ENCODE assay signal across 17 cellular contexts in the genomic region with DNA sequence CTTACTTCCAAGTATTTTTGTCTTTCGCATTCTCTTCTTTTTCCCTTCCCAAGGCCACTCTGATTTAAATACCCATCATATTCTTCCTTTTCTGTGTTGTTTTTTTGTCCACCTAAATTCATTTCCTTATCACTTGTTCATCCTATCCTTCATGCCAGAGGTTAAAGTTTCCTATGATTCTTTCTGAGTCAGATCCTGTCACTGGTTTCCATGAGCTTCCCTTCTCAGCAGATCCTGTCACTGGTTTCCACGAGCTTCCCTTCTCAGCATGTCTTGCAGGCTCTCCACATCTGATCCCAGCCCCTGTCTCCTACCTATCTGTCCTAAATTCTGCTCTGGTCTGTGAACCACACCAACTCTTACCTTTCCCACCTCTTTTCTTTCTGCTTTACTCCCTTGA.
DNase-seq lines count a peak whose midpoint lies in the region; ATAC-seq and TF ChIP-seq lines count a peak whose summit lies in the region.
"Had no signal": no experiment of that assay in that cellular context is flagged by ENCODE, and none has a peak within 500 bp of the region (broad histone marks: within the 10 kb centered on the region; RNA-seq: fewer than 3 reads in every experiment).

No MANE protein-coding gene starts in this region.

- no peaks in the 10 kb centered on the region for H3K27me3 ChIP-seq in foreskin keratinocyte
- H3K27me3 ChIP-seq: hepatocyte had no signal

- no peaks in the 10 kb centered on the region for H3K4me1 ChIP-seq in foreskin keratinocyte

- no peak for TF ChIP-seq CTCF in astrocyte of the spinal cord (IDR thresholded peaks at IDR 0.05; ENCODE audit: low read depth, low read length)
- TF ChIP-seq CTCF in foreskin keratinocyte (conservative IDR thresholded peaks at IDR 0.05), result no peak

- no peak for DNase-seq in activated naive CD8-positive, alpha-beta T cell treated with anti-CD3 and anti-CD28 coated beads for 36 hours
- peak; percentile 35 for DNase-seq in astrocyte of the spinal cord (ENCODE audit: low read depth, low spot score)
- DNase-seq in foreskin keratinocyte, result peak; percentile 2 to 37
- no peak for DNase-seq in stimulated activated naive B cell treated with anti-CD40 and anti-IgM and Interleukin-4, amounts not matched to agents 10 μg/mL and 1 μg/mL and 100 μg/mL, for 72 hours
- DNase-seq in OCI-M2 (lab: John Stamatoyannopoulos, UW; ENCODE audit: unreplicated experiment), result no peak
- no peak for DNase-seq in activated CD8-positive, alpha-beta memory T cell treated with anti-CD3 and anti-CD28 coated beads, Interleukin-2, amount 10 ng/mL, durations not matched to agents 7 days and 5 days
- no peak for DNase-seq in NCI-H146 treated with DMSO at 0.1 percent for 48 hours (lab: John Stamatoyannopoulos, UW; ENCODE audit: unreplicated experiment)
- DNase-seq: activated CD4-positive, alpha-beta T cell treated with anti-CD3 and anti-CD28 coated beads, Interleukin-2, amount 10 ng/mL, durations not matched to agents 24 days and 14 days; aorta; GOT3; NCI-H1105; T-helper 17 cell had no signal

- no peak overlapping the region for H3K4me3 ChIP-seq in astrocyte of the spinal cord (ENCODE audit: low read depth, low read length)
- H3K4me3 ChIP-seq: hepatocyte, K562 had no signal

- no peaks in the 10 kb centered on the region for H3K27me3 Mint-ChIP-seq in activated naive CD8-positive, alpha-beta T cell
- H3K27me3 Mint-ChIP-seq in activated naive CD8-positive, alpha-beta T cell treated with anti-CD3 and anti-CD28 coated beads for 36 hours, result no peaks in the 10 kb centered on the region
- no peaks in the 10 kb centered on the region for H3K27me3 Mint-ChIP-seq in stimulated activated naive B cell treated with anti-CD40 and anti-IgM and Interleukin-4, amounts not matched to agents 10 μg/mL and 1 μg/mL and 100 μg/mL, for 72 hours
- H3K27me3 Mint-ChIP-seq in activated CD8-positive, alpha-beta memory T cell treated with anti-CD3 and anti-CD28 coated beads, Interleukin-2, amount 10 ng/mL, durations not matched to agents 7 days and 5 days, result no peaks in the 10 kb centered on the region
- H3K27me3 Mint-ChIP-seq: activated CD4-positive, alpha-beta T cell treated with anti-CD3 and anti-CD28 coated beads, Interleukin-2, amount 10 ng/mL, durations not matched to agents 24 days and 14 days; T-helper 17 cell had no signal

- H3K27ac Mint-ChIP-seq in activated naive CD8-positive, alpha-beta T cell, result peak overlapping the region; percentile 12
- no peak overlapping the region for H3K27ac Mint-ChIP-seq in activated naive CD8-positive, alpha-beta T cell treated with anti-CD3 and anti-CD28 coated beads for 36 hours
- H3K27ac Mint-ChIP-seq in stimulated activated naive B cell treated with anti-CD40 and anti-IgM and Interleukin-4, amounts not matched to agents 10 μg/mL and 1 μg/mL and 100 μg/mL, for 72 hours, result peak overlapping the region; percentile 15
- H3K27ac Mint-ChIP-seq in activated CD8-positive, alpha-beta memory T cell treated with anti-CD3 and anti-CD28 coated beads, Interleukin-2, amount 10 ng/mL, durations not matched to agents 7 days and 5 days, result no peak overlapping the region
- H3K27ac Mint-ChIP-seq: activated CD4-positive, alpha-beta T cell treated with anti-CD3 and anti-CD28 coated beads, Interleukin-2, amount 10 ng/mL, durations not matched to agents 24 days and 14 days; nephron; T-helper 17 cell had no signal

- H3K4me3 Mint-ChIP-seq in activated naive CD8-positive, alpha-beta T cell, result no peak overlapping the region
- H3K4me3 Mint-ChIP-seq in activated naive CD8-positive, alpha-beta T cell treated with anti-CD3 and anti-CD28 coated beads for 36 hours, result no peak overlapping the region
- H3K4me3 Mint-ChIP-seq in stimulated activated naive B cell treated with anti-CD40 and anti-IgM and Interleukin-4, amounts not matched to agents 10 μg/mL and 1 μg/mL and 100 μg/mL, for 72 hours, result no peak overlapping the region
- H3K4me3 Mint-ChIP-seq in activated CD8-positive, alpha-beta memory T cell treated with anti-CD3 and anti-CD28 coated beads, Interleukin-2, amount 10 ng/mL, durations not matched to agents 7 days and 5 days, result no peak overlapping the region
- H3K4me3 Mint-ChIP-seq: activated CD4-positive, alpha-beta T cell treated with anti-CD3 and anti-CD28 coated beads, Interleukin-2, amount 10 ng/mL, durations not matched to agents 24 days and 14 days; nephron; T-helper 17 cell had no signal

- H3K4me1 Mint-ChIP-seq in activated naive CD8-positive, alpha-beta T cell (ENCODE audit: low read depth), result peaks cover 10% of the 10 kb centered on the region
- peaks cover 3% of the 10 kb centered on the region for H3K4me1 Mint-ChIP-seq in activated naive CD8-positive, alpha-beta T cell treated with anti-CD3 and anti-CD28 coated beads for 36 hours
- peaks cover 31 to 32% of the 10 kb centered on the region in 2 donors for H3K4me1 Mint-ChIP-seq in stimulated activated naive B cell treated with anti-CD40 and anti-IgM and Interleukin-4, amounts not matched to agents 10 μg/mL and 1 μg/mL and 100 μg/mL, for 72 hours
- no peaks in the 10 kb centered on the region for H3K4me1 Mint-ChIP-seq in activated CD8-positive, alpha-beta memory T cell treated with anti-CD3 and anti-CD28 coated beads, Interleukin-2, amount 10 ng/mL, durations not matched to agents 7 days and 5 days

- CTCF ChIA-PET in activated CD8-positive, alpha-beta memory T cell treated with anti-CD3 and anti-CD28 coated beads, Interleukin-2, amount 10 ng/mL, durations not matched to agents 7 days and 5 days (lab: Charles Lee), result no interaction called here

- in situ Hi-C loops in astrocyte of the spinal cord (cut with HindIII; ENCODE audit: low sequenced_read_pairs), result no loop called here

- peak; percentile 36 for ATAC-seq in foreskin keratinocyte
- ATAC-seq in stimulated activated naive B cell treated with anti-CD40 and anti-IgM and Interleukin-4, amounts not matched to agents 10 μg/mL and 1 μg/mL and 100 μg/mL, for 72 hours (replicated peaks), result no peak
- ATAC-seq in activated CD8-positive, alpha-beta memory T cell treated with anti-CD3 and anti-CD28 coated beads, Interleukin-2, amount 10 ng/mL, durations not matched to agents 7 days and 5 days, result no peak
- ATAC-seq: K562, left lobe of liver, T-helper 17 cell had no signal

- H3K27ac ChIP-seq in foreskin keratinocyte, result no peak overlapping the region
- H3K27ac ChIP-seq: hepatocyte had no signal

- no peaks in the 10 kb centered on the region for H3K9me3 Mint-ChIP-seq in activated naive CD8-positive, alpha-beta T cell (ENCODE audit: low read depth)
- H3K9me3 Mint-ChIP-seq in activated naive CD8-positive, alpha-beta T cell treated with anti-CD3 and anti-CD28 coated beads for 36 hours, result no peaks in the 10 kb centered on the region
- no peaks in the 10 kb centered on the region for H3K9me3 Mint-ChIP-seq in stimulated activated naive B cell treated with anti-CD40 and anti-IgM and Interleukin-4, amounts not matched to agents 10 μg/mL and 1 μg/mL and 100 μg/mL, for 72 hours
- no peaks in the 10 kb centered on the region for H3K9me3 Mint-ChIP-seq in activated CD8-positive, alpha-beta memory T cell treated with anti-CD3 and anti-CD28 coated beads, Interleukin-2, amount 10 ng/mL, durations not matched to agents 7 days and 5 days (ENCODE audit: low read depth)
- H3K9me3 Mint-ChIP-seq: nephron had no signal

- peaks cover 48% of the 10 kb centered on the region for H3K36me3 Mint-ChIP-seq in activated naive CD8-positive, alpha-beta T cell
- H3K36me3 Mint-ChIP-seq in activated naive CD8-positive, alpha-beta T cell treated with anti-CD3 and anti-CD28 coated beads for 36 hours, result peaks cover 32% of the 10 kb centered on the region
- peaks cover 44 to 56% of the 10 kb centered on the region in 2 donors for H3K36me3 Mint-ChIP-seq in stimulated activated naive B cell treated with anti-CD40 and anti-IgM and Interleukin-4, amounts not matched to agents 10 μg/mL and 1 μg/mL and 100 μg/mL, for 72 hours
- H3K36me3 Mint-ChIP-seq in activated CD8-positive, alpha-beta memory T cell treated with anti-CD3 and anti-CD28 coated beads, Interleukin-2, amount 10 ng/mL, durations not matched to agents 7 days and 5 days, result peaks cover 33% of the 10 kb centered on the region

Comparison
In these comparisons a context has a peak if more than half of its experiments do, and no peak if none do; other contexts are left out.
1. H3K27ac Mint-ChIP-seq: peak in activated naive CD8-positive, alpha-beta T cell (single experiment) and stimulated activated naive B cell treated with anti-CD40 and anti-IgM and Interleukin-4, amounts not matched to agents 10 μg/mL and 1 μg/mL and 100 μg/mL, for 72 hours (single experiment); none in activated naive CD8-positive, alpha-beta T cell treated with anti-CD3 and anti-CD28 coated beads for 36 hours (single experiment) and activated CD8-positive, alpha-beta memory T cell treated with anti-CD3 and anti-CD28 coated beads, Interleukin-2, amount 10 ng/mL, durations not matched to agents 7 days and 5 days (single experiment).
2. DNase-seq: peak in astrocyte of the spinal cord (single experiment) and foreskin keratinocyte (2 of 2); none in activated naive CD8-positive, alpha-beta T cell treated with anti-CD3 and anti-CD28 coated beads for 36 hours (single experiment), stimulated activated naive B cell treated with anti-CD40 and anti-IgM and Interleukin-4, amounts not matched to agents 10 μg/mL and 1 μg/mL and 100 μg/mL, for 72 hours (single experiment), OCI-M2 (single experiment), activated CD8-positive, alpha-beta memory T cell treated with anti-CD3 and anti-CD28 coated beads, Interleukin-2, amount 10 ng/mL, durations not matched to agents 7 days and 5 days (single experiment) and NCI-H146 treated with DMSO at 0.1 percent for 48 hours (single experiment).